Comparison of ENCODE assay signal across 18 cellular contexts in genomic region chr4:154478128-154478527, GRCh38.
A peak's percentile ranks its signal among the peaks of the same experiment; 100 is the strongest.
DNase-seq lines count a peak whose midpoint lies in the region; ATAC-seq lines count a peak whose summit lies in the region.
"Had no signal": no experiment of that assay in that cellular context is flagged by ENCODE, and none has a peak within 500 bp of the region (broad histone marks: within the 10 kb centered on the region; RNA-seq: fewer than 3 reads in every experiment).

No MANE protein-coding gene starts in this region.

- ATAC-seq in GM18907 (IDR thresholded peaks at IDR 0.05; ENCODE audit: unreplicated experiment) (peak; percentile 74), GM21526 (IDR thresholded peaks at IDR 0.05; ENCODE audit: low FRiP score, unreplicated experiment) (peak; percentile 78), HG02973 (IDR thresholded peaks at IDR 0.05; ENCODE audit: unreplicated experiment) (peak; percentile 90), HG03558 (IDR thresholded peaks at IDR 0.05; ENCODE audit: extremely low read depth, unreplicated experiment) (peak; percentile 55)
- ATAC-seq: foreskin keratinocyte, Right ventricle myocardium inferior had no signal

- no peak for DNase-seq in NCI-H748 (lab: John Stamatoyannopoulos, UW; ENCODE audit: unreplicated experiment)
- DNase-seq in NK-92 (lab: John Stamatoyannopoulos, UW; ENCODE audit: unreplicated experiment): no peak
- DNase-seq in NCI-H524 treated with DMSO at 0.1 percent for 48 hours (lab: John Stamatoyannopoulos, UW): no peak
- DNase-seq in T1000 (lab: John Stamatoyannopoulos, UW): no peak
- DNase-seq: activated CD4-positive, alpha-beta memory T cell treated with anti-CD3 and anti-CD28 coated beads, Interleukin-2, amount 10 ng/mL, durations not matched to agents 7 days and 5 days; activated effector memory CD4-positive, alpha-beta T cell treated with anti-CD3 and anti-CD28 coated beads, Interleukin-2, amount 50 U/mL, for 16 hours; BE2C; foreskin keratinocyte; IMR-90; mesenchymal stem cell; NCI-H1436; NCI-H82; stomach had no signal
